In genomic region chr14:63512861-63513260, GRCh38 we compare ENCODE assay signal across 29 cellular contexts. TPM values are rescaled to one million over a fixed set of nuclear protein-coding genes. Genes with fewer than 3 reads are reported as not detected.
DNase-seq lines count a peak whose midpoint lies in the region; ATAC-seq and TF ChIP-seq lines count a peak whose summit lies in the region.
"Had no signal": no experiment of that assay in that cellular context is flagged by ENCODE, and none has a peak within 500 bp of the region (broad histone marks: within the 10 kb centered on the region; RNA-seq: fewer than 3 reads in every experiment).

No MANE protein-coding gene starts in this region.

- intact Hi-C loops in activated T-helper 1 cell treated with anti-CD3 and anti-CD28 coated beads, Interleukin-12 subunit alpha, Interleukin-12 subunit beta, Interleukin-2, Interleukin-4 antibody, amounts not matched to agents 30 ng/mL and 10 ng/mL and 1 ng/mL, durations not matched to agents 14 hours and 24 hours and 36 hours (cut with micrococcal nuclease), result no loop called here

- H3K4me3 Mint-ChIP-seq in activated naive CD4-positive, alpha-beta T cell treated with anti-CD3 and anti-CD28 coated beads, Interleukin-2, amount 10 ng/mL, durations not matched to agents 7 days and 5 days, result no peak overlapping the region
- peak overlapping the region; percentile 25 for H3K4me3 Mint-ChIP-seq in activated T-helper 1 cell treated with anti-CD3 and anti-CD28 coated beads, Interleukin-12 subunit alpha, Interleukin-12 subunit beta, Interleukin-2, Interleukin-4 antibody, amounts not matched to agents 30 ng/mL and 10 ng/mL and 1 ng/mL, durations not matched to agents 14 hours and 24 hours and 36 hours
- H3K4me3 Mint-ChIP-seq in nephron progenitor cell, result no peak overlapping the region
- peak overlapping the region in 1 of 3 donors; percentile 6 for H3K4me3 Mint-ChIP-seq in T-cell

- no peaks in the 10 kb centered on the region for H3K9me3 ChIP-seq in HEK293 (ENCODE audit: control insufficient read depth, insufficient read depth, low read depth, low read length)
- H3K9me3 ChIP-seq: adrenal gland, BE2C, thyroid gland had no signal

- H3K27ac ChIP-seq in HEK293 (ENCODE audit: extremely low read depth, low read depth, low read length), result no peak overlapping the region
- H3K27ac ChIP-seq: adrenal gland, brain microvascular endothelial cell, parathyroid adenoma, WERI-Rb-1 had no signal

- no peaks in the 10 kb centered on the region for H3K27me3 Mint-ChIP-seq in activated naive CD4-positive, alpha-beta T cell treated with anti-CD3 and anti-CD28 coated beads, Interleukin-2, amount 10 ng/mL, durations not matched to agents 7 days and 5 days
- H3K27me3 Mint-ChIP-seq in activated T-helper 1 cell treated with anti-CD3 and anti-CD28 coated beads, Interleukin-12 subunit alpha, Interleukin-12 subunit beta, Interleukin-2, Interleukin-4 antibody, amounts not matched to agents 30 ng/mL and 10 ng/mL and 1 ng/mL, durations not matched to agents 14 hours and 24 hours and 36 hours (ENCODE audit: insufficient read depth), result no peaks in the 10 kb centered on the region
- H3K27me3 Mint-ChIP-seq in nephron progenitor cell (ENCODE audit: low read depth, poor library complexity) (no peaks in the 10 kb centered on the region), T-cell (no peaks in the 10 kb centered on the region)
- H3K27me3 Mint-ChIP-seq: stimulated activated naive CD8-positive, alpha-beta T cell treated with anti-CD3 and anti-CD28 coated beads, Interleukin-15, amount 100 ng/mL, for 72 hours had no signal

- no peaks in the 10 kb centered on the region for H3K36me3 ChIP-seq in HEK293 (ENCODE audit: control insufficient read depth in 2 of 2, insufficient read depth in 1 of 2, low read length in 2 of 2)
- H3K36me3 ChIP-seq: adrenal gland, brain microvascular endothelial cell, thyroid gland had no signal

- peaks cover 48% of the 10 kb centered on the region for H3K4me1 ChIP-seq in HEK293 (ENCODE audit: control insufficient read depth, insufficient read depth, low read length)

- CTCF ChIA-PET in activated naive CD4-positive, alpha-beta T cell treated with anti-CD3 and anti-CD28 coated beads, Interleukin-2, amount 10 ng/mL, durations not matched to agents 7 days and 5 days (lab: Charles Lee), result interaction anchor here (0.5 to 1.2 kb wide), 3 partner anchors 9 to 124 kb away, joined by 3 to 4 read pairs (median 3); no protein-coding TSS in a partner anchor
- CTCF ChIA-PET in HEK293 (lab: Yijun Ruan, JAX) (interaction anchor here (1.1 kb wide), 1 partner anchor 47 kb away, joined by 3 read pairs; no protein-coding TSS in a partner anchor), T-cell (lab: Charles Lee) (interaction anchor here in 1 of 2 donors (0.7 kb wide), 1 partner anchor 68 kb away, joined by 8 read pairs; no protein-coding TSS in a partner anchor)

- peaks cover 48% of the 10 kb centered on the region for H3K4me1 Mint-ChIP-seq in activated naive CD4-positive, alpha-beta T cell treated with anti-CD3 and anti-CD28 coated beads, Interleukin-2, amount 10 ng/mL, durations not matched to agents 7 days and 5 days
- H3K4me1 Mint-ChIP-seq in activated T-helper 1 cell treated with anti-CD3 and anti-CD28 coated beads, Interleukin-12 subunit alpha, Interleukin-12 subunit beta, Interleukin-2, Interleukin-4 antibody, amounts not matched to agents 30 ng/mL and 10 ng/mL and 1 ng/mL, durations not matched to agents 14 hours and 24 hours and 36 hours (ENCODE audit: low read depth), result peaks cover 61% of the 10 kb centered on the region
- H3K4me1 Mint-ChIP-seq in nephron progenitor cell (peaks cover 19% of the 10 kb centered on the region), T-cell (peaks cover 72 to 75% (median 74%) of the 10 kb centered on the region in 3 donors)

- DNase-seq in activated naive CD4-positive, alpha-beta T cell treated with anti-CD3 and anti-CD28 coated beads, Interleukin-2, amount 10 ng/mL, durations not matched to agents 7 days and 5 days, result no peak
- no peak for DNase-seq in activated naive CD4-positive, alpha-beta T cell treated with Interleukin-2 at 50 U/mL for 16 hours
- peak; percentile 6 for DNase-seq in activated T-helper 1 cell treated with anti-CD3 and anti-CD28 coated beads, Interleukin-12 subunit alpha, Interleukin-12 subunit beta, Interleukin-2, Interleukin-4 antibody, amounts not matched to agents 30 ng/mL and 10 ng/mL and 1 ng/mL, durations not matched to agents 14 hours and 24 hours and 36 hours (ENCODE audit: low spot score)
- DNase-seq in nephron progenitor cell (no peak), T-cell (no peak)
- DNase-seq: activated CD4-positive, alpha-beta T cell treated with anti-CD3 and anti-CD28 coated beads, Interleukin-2, amount 50 U/mL, for 48 hours; activated effector memory CD4-positive, alpha-beta T cell treated with anti-CD3 and anti-CD28 coated beads, Interleukin-2, amount 50 U/mL, for 16 hours; adrenal gland; BE2C; brain microvascular endothelial cell; effector CD8-positive, alpha-beta T cell; EL; erythroblast; foreskin fibroblast; Karpas-422; MV-4-11; NCI-H146; NCI-H510A treated with DMSO at 0.1 percent for 48 hours; right cardiac atrium; SIG-M5; stimulated activated CD4-positive, alpha-beta T cell treated with anti-CD3 and anti-CD28 coated beads, Interleukin-12 subunit alpha, Interleukin-12 subunit beta, amount 100 ng/mL, for 4 hours; stimulated activated naive CD8-positive, alpha-beta T cell treated with anti-CD3 and anti-CD28 coated beads, Interleukin-15, amount 100 ng/mL, for 72 hours; thyroid gland; WERI-Rb-1 had no signal

- H3K9me3 Mint-ChIP-seq in activated naive CD4-positive, alpha-beta T cell treated with anti-CD3 and anti-CD28 coated beads, Interleukin-2, amount 10 ng/mL, durations not matched to agents 7 days and 5 days, result no peaks in the 10 kb centered on the region
- no peaks in the 10 kb centered on the region for H3K9me3 Mint-ChIP-seq in activated T-helper 1 cell treated with anti-CD3 and anti-CD28 coated beads, Interleukin-12 subunit alpha, Interleukin-12 subunit beta, Interleukin-2, Interleukin-4 antibody, amounts not matched to agents 30 ng/mL and 10 ng/mL and 1 ng/mL, durations not matched to agents 14 hours and 24 hours and 36 hours
- H3K9me3 Mint-ChIP-seq in nephron progenitor cell (no peaks in the 10 kb centered on the region), T-cell (no peaks in the 10 kb centered on the region)
- H3K9me3 Mint-ChIP-seq: stimulated activated naive CD8-positive, alpha-beta T cell treated with anti-CD3 and anti-CD28 coated beads, Interleukin-15, amount 100 ng/mL, for 72 hours had no signal

- H3K36me3 Mint-ChIP-seq in activated naive CD4-positive, alpha-beta T cell treated with anti-CD3 and anti-CD28 coated beads, Interleukin-2, amount 10 ng/mL, durations not matched to agents 7 days and 5 days, result peaks cover 26% of the 10 kb centered on the region
- H3K36me3 Mint-ChIP-seq in activated T-helper 1 cell treated with anti-CD3 and anti-CD28 coated beads, Interleukin-12 subunit alpha, Interleukin-12 subunit beta, Interleukin-2, Interleukin-4 antibody, amounts not matched to agents 30 ng/mL and 10 ng/mL and 1 ng/mL, durations not matched to agents 14 hours and 24 hours and 36 hours (ENCODE audit: low read depth), result peaks cover 13% of the 10 kb centered on the region
- peaks cover 42% of the 10 kb centered on the region for H3K36me3 Mint-ChIP-seq in nephron progenitor cell (ENCODE audit: low read depth)
- peaks cover 16% of the 10 kb centered on the region for H3K36me3 Mint-ChIP-seq in T-cell

- H3K4me3 ChIP-seq in HEK293 (ENCODE audit: low read depth, low read length), result no peak overlapping the region
- H3K4me3 ChIP-seq: adrenal gland, thyroid gland had no signal

- no peak for TF ChIP-seq CTCF in HEK293 (tag by site-specific recombination; IDR thresholded peaks at IDR 0.05)
- TF ChIP-seq CTCF in nephron progenitor cell (IDR thresholded peaks at IDR 0.05), result no peak

- H3K27ac Mint-ChIP-seq in activated naive CD4-positive, alpha-beta T cell treated with anti-CD3 and anti-CD28 coated beads, Interleukin-2, amount 10 ng/mL, durations not matched to agents 7 days and 5 days, result peak overlapping the region; percentile 5
- H3K27ac Mint-ChIP-seq in activated T-helper 1 cell treated with anti-CD3 and anti-CD28 coated beads, Interleukin-12 subunit alpha, Interleukin-12 subunit beta, Interleukin-2, Interleukin-4 antibody, amounts not matched to agents 30 ng/mL and 10 ng/mL and 1 ng/mL, durations not matched to agents 14 hours and 24 hours and 36 hours, result peak overlapping the region; percentile 21
- peak overlapping the region; percentile 40 for H3K27ac Mint-ChIP-seq in nephron progenitor cell
- H3K27ac Mint-ChIP-seq in T-cell, result peak overlapping the region in 1 of 2 donors; percentile 51
- H3K27ac Mint-ChIP-seq: stimulated activated naive CD8-positive, alpha-beta T cell treated with anti-CD3 and anti-CD28 coated beads, Interleukin-15, amount 100 ng/mL, for 72 hours had no signal

- POLR2A ChIA-PET in HEK293 (lab: Yijun Ruan, JAX) (interaction anchor here (1.0 kb wide), 1 partner anchor 8 kb away, joined by 3 read pairs; no protein-coding TSS in a partner anchor), T-cell (lab: Charles Lee) (interaction anchor here (0.6 kb wide), 3 partner anchors 96 to 1964 kb away, joined by 3 to 6 read pairs (median 4); no protein-coding TSS in a partner anchor)

- ATAC-seq in T-cell (replicated peaks in 1 of 4) (no peak), GM21717 (IDR thresholded peaks at IDR 0.05; ENCODE audit: unreplicated experiment) (no peak), HG02885 (IDR thresholded peaks at IDR 0.05; ENCODE audit: poor library complexity, unreplicated experiment) (no peak)
- ATAC-seq: Panc1; right cardiac atrium; stimulated activated naive CD8-positive, alpha-beta T cell treated with anti-CD3 and anti-CD28 coated beads, Interleukin-15, amount 100 ng/mL, for 72 hours had no signal

RNA-seq across cellular contexts. Expression of gene PPP2R5E, which starts 30.3 kb away (rescaled TPM):
- 46.3 and 47.6 TPM in 2 replicates for total RNA-seq in activated T-helper 1 cell treated with anti-CD3 and anti-CD28 coated beads, Interleukin-12 subunit alpha, Interleukin-12 subunit beta, Interleukin-2, Interleukin-4 antibody, amounts not matched to agents 30 ng/mL and 10 ng/mL and 1 ng/mL, durations not matched to agents 14 hours and 24 hours and 36 hours
- 10 to 100 TPM; 35.5 to 45.1 (median 40.6) TPM for total RNA-seq in T-cell
